2 cellular contexts compared by ENCODE assay signal in the genomic region with DNA sequence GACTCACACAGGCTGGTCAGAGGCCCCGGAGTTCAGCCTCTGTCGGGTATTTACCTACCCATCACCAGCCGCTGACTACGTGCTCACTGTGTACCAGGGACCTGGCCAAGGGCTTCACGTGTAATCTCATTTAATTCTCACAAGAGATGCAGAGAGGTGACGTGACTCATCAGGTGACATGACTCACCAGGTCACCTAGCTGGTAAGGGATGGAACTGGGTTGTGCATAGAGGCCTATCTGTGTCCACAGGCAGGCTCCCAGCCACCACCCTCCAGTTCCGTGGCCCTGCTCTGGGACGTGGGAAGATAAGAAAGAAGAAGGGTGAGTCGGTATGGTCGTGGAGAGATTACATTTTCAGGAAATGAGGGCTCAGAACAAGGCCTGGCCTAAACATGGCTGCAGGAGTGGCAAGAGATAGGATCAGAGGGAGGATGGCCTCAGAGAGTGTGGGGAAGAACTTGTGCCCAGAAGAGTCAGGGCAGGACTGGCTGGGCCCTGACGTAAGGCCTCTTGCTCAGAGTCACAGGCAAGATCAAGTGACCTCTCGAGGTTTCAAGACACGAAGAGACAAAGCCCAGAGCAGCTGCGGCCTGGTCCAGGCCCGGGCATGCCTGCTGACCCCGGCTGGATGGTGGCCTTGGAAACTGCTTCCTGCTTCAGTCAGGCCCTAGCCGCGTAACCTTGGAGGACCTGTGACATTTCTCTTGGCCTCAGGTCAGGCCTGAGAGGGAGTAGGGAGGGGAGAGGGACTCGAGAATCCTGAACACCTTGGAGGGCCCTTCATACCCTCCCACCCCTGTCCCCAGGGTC.
A peak's percentile ranks its signal among the peaks of the same experiment; 100 is the strongest.
TF ChIP-seq lines count a peak whose summit lies in the region.

No MANE protein-coding gene starts in this region.

TF ChIP-seq in K562, 482 proteins besides CTCF, POLR2A, EP300 and RAD21 (continued from another document and continues in another):
- TF ChIP-seq MYNN (IDR thresholded peaks at IDR 0.05), result peak; percentile 94
- TF ChIP-seq MYNN (CRISPR knock-in tag; IDR thresholded peaks at IDR 0.05), result no peak
- TF ChIP-seq, protein P1, sequence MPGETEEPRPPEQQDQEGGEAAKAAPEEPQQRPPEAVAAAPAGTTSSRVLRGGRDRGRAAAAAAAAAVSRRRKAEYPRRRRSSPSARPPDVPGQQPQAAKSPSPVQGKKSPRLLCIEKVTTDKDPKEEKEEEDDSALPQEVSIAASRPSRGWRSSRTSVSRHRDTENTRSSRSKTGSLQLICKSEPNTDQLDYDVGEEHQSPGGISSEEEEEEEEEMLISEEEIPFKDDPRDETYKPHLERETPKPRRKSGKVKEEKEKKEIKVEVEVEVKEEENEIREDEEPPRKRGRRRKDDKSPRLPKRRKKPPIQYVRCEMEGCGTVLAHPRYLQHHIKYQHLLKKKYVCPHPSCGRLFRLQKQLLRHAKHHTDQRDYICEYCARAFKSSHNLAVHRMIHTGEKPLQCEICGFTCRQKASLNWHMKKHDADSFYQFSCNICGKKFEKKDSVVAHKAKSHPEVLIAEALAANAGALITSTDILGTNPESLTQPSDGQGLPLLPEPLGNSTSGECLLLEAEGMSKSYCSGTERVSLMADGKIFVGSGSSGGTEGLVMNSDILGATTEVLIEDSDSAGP (CRISPR knock-in tag; IDR thresholded peaks at IDR 0.05), result no peak
- TF ChIP-seq, protein P2, sequence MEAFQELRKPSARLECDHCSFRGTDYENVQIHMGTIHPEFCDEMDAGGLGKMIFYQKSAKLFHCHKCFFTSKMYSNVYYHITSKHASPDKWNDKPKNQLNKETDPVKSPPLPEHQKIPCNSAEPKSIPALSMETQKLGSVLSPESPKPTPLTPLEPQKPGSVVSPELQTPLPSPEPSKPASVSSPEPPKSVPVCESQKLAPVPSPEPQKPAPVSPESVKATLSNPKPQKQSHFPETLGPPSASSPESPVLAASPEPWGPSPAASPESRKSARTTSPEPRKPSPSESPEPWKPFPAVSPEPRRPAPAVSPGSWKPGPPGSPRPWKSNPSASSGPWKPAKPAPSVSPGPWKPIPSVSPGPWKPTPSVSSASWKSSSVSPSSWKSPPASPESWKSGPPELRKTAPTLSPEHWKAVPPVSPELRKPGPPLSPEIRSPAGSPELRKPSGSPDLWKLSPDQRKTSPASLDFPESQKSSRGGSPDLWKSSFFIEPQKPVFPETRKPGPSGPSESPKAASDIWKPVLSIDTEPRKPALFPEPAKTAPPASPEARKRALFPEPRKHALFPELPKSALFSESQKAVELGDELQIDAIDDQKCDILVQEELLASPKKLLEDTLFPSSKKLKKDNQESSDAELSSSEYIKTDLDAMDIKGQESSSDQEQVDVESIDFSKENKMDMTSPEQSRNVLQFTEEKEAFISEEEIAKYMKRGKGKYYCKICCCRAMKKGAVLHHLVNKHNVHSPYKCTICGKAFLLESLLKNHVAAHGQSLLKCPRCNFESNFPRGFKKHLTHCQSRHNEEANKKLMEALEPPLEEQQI (IDR thresholded peaks at IDR 0.05), result no peak; the same call in 1 of the 2 replicates
- TF ChIP-seq, protein P3, sequence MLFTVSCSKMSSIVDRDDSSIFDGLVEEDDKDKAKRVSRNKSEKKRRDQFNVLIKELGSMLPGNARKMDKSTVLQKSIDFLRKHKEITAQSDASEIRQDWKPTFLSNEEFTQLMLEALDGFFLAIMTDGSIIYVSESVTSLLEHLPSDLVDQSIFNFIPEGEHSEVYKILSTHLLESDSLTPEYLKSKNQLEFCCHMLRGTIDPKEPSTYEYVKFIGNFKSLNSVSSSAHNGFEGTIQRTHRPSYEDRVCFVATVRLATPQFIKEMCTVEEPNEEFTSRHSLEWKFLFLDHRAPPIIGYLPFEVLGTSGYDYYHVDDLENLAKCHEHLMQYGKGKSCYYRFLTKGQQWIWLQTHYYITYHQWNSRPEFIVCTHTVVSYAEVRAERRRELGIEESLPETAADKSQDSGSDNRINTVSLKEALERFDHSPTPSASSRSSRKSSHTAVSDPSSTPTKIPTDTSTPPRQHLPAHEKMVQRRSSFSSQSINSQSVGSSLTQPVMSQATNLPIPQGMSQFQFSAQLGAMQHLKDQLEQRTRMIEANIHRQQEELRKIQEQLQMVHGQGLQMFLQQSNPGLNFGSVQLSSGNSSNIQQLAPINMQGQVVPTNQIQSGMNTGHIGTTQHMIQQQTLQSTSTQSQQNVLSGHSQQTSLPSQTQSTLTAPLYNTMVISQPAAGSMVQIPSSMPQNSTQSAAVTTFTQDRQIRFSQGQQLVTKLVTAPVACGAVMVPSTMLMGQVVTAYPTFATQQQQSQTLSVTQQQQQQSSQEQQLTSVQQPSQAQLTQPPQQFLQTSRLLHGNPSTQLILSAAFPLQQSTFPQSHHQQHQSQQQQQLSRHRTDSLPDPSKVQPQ (CRISPR knock-in tag; IDR thresholded peaks at IDR 0.05; ENCODE audit: borderline replicate concordance), result no peak; the same call in none of the 2 replicates

TF ChIP-seq in HepG2, 621 proteins besides CTCF, POLR2A, EP300 and RAD21 (continued from another document and continues in another):
- no peak for TF ChIP-seq GLI4 (CRISPR knock-in tag; IDR thresholded peaks at IDR 0.05; ENCODE audit: borderline replicate concordance)
- peak; percentile 54; the same call in 1 of the 2 replicates for TF ChIP-seq RBFOX2 (IDR thresholded peaks at IDR 0.05; ENCODE audit: low read depth, low read length)
- no peak for TF ChIP-seq ZNF75D (CRISPR knock-in tag; IDR thresholded peaks at IDR 0.05; ENCODE audit: borderline replicate concordance)
- peak; percentile 55 for TF ChIP-seq TEAD3 (CRISPR knock-in tag; optimal IDR thresholded peaks at IDR 0.05; ENCODE audit: borderline replicate concordance)
- TF ChIP-seq ZNF232 (CRISPR knock-in tag; IDR thresholded peaks at IDR 0.05; ENCODE audit: borderline replicate concordance), result 0 out of 2 replicates have a peak, but pooled peaks have one; percentile 32
- peak; percentile 34 for TF ChIP-seq POGZ (CRISPR knock-in tag; IDR thresholded peaks at IDR 0.05)
- TF ChIP-seq, protein P4, sequence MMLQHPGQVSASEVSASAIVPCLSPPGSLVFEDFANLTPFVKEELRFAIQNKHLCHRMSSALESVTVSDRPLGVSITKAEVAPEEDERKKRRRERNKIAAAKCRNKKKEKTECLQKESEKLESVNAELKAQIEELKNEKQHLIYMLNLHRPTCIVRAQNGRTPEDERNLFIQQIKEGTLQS (CRISPR knock-in tag; IDR thresholded peaks at IDR 0.05), result peak; percentile 82
- no peak for TF ChIP-seq SATB2 (CRISPR knock-in tag; IDR thresholded peaks at IDR 0.05)
- 0 out of 2 replicates have a peak, but pooled peaks have one; percentile 47 for TF ChIP-seq HIVEP1 (CRISPR knock-in tag; IDR thresholded peaks at IDR 0.05)
- TF ChIP-seq SAP130 (CRISPR knock-in tag; IDR thresholded peaks at IDR 0.05; ENCODE audit: low read depth), result peak; percentile 88
- peak; percentile 56; the same call in 1 of the 2 replicates for TF ChIP-seq FOXC1 (CRISPR knock-in tag; IDR thresholded peaks at IDR 0.05; ENCODE audit: borderline replicate concordance)
- TF ChIP-seq, protein P5, sequence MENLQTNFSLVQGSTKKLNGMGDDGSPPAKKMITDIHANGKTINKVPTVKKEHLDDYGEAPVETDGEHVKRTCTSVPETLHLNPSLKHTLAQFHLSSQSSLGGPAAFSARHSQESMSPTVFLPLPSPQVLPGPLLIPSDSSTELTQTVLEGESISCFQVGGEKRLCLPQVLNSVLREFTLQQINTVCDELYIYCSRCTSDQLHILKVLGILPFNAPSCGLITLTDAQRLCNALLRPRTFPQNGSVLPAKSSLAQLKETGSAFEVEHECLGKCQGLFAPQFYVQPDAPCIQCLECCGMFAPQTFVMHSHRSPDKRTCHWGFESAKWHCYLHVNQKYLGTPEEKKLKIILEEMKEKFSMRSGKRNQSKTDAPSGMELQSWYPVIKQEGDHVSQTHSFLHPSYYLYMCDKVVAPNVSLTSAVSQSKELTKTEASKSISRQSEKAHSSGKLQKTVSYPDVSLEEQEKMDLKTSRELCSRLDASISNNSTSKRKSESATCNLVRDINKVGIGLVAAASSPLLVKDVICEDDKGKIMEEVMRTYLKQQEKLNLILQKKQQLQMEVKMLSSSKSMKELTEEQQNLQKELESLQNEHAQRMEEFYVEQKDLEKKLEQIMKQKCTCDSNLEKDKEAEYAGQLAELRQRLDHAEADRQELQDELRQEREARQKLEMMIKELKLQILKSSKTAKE (CRISPR knock-in tag; IDR thresholded peaks at IDR 0.05; ENCODE audit: borderline replicate concordance), result 0 out of 2 replicates have a peak, but pooled peaks have one; percentile 45
- TF ChIP-seq, protein P6, sequence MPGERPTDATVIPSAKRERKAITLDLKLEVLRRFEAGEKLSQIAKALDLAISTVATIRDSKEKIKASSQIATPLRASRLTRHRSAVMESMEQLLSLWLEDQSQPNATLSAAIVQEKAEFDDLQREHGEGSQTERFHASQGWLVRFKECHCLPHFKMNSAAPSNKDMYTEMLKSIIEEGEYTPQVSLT (CRISPR knock-in tag; IDR thresholded peaks at IDR 0.05; ENCODE audit: borderline replicate concordance, low read depth), result peak; percentile 49; the same call in 1 of the 2 replicates
- TF ChIP-seq PRMT3 (CRISPR knock-in tag; IDR thresholded peaks at IDR 0.05; ENCODE audit: borderline replicate concordance, low read depth), result no peak
- peak; percentile 94 for TF ChIP-seq JUND (CRISPR knock-in tag; IDR thresholded peaks at IDR 0.05)
- TF ChIP-seq ZC3H4 (CRISPR knock-in tag; IDR thresholded peaks at IDR 0.05; ENCODE audit: borderline replicate concordance), result no peak
- TF ChIP-seq PHF21A (CRISPR knock-in tag; IDR thresholded peaks at IDR 0.05), result peak; percentile 65
- peak; percentile 10; the same call in 1 of the 2 replicates for TF ChIP-seq NFKBIZ (CRISPR knock-in tag; IDR thresholded peaks at IDR 0.05)
- TF ChIP-seq ZNF589 (CRISPR knock-in tag; conservative IDR thresholded peaks at IDR 0.05), result peak; percentile 58; the same call in 1 of the 2 replicates
- TF ChIP-seq HMG20B (CRISPR knock-in tag; conservative IDR thresholded peaks at IDR 0.05), result 0 out of 2 replicates have a peak, but pooled peaks have one; percentile 28
- TF ChIP-seq ZNF136 (CRISPR knock-in tag; IDR thresholded peaks at IDR 0.05; ENCODE audit: low read depth), result no peak; the same call in 1 of the 2 replicates
- no peak for TF ChIP-seq ZSCAN12 (CRISPR knock-in tag; IDR thresholded peaks at IDR 0.05)
- TF ChIP-seq, protein P7, sequence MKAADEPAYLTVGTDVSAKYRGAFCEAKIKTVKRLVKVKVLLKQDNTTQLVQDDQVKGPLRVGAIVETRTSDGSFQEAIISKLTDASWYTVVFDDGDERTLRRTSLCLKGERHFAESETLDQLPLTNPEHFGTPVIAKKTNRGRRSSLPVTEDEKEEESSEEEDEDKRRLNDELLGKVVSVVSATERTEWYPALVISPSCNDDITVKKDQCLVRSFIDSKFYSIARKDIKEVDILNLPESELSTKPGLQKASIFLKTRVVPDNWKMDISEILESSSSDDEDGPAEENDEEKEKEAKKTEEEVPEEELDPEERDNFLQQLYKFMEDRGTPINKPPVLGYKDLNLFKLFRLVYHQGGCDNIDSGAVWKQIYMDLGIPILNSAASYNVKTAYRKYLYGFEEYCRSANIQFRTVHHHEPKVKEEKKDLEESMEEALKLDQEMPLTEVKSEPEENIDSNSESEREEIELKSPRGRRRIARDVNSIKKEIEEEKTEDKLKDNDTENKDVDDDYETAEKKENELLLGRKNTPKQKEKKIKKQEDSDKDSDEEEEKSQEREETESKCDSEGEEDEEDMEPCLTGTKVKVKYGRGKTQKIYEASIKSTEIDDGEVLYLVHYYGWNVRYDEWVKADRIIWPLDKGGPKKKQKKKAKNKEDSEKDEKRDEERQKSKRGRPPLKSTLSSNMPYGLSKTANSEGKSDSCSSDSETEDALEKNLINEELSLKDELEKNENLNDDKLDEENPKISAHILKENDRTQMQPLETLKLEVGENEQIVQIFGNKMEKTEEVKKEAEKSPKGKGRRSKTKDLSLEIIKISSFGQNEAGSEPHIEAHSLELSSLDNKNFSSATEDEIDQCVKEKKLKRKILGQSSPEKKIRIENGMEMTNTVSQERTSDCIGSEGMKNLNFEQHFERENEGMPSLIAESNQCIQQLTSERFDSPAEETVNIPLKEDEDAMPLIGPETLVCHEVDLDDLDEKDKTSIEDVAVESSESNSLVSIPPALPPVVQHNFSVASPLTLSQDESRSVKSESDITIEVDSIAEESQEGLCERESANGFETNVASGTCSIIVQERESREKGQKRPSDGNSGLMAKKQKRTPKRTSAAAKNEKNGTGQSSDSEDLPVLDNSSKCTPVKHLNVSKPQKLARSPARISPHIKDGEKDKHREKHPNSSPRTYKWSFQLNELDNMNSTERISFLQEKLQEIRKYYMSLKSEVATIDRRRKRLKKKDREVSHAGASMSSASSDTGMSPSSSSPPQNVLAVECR (CRISPR knock-in tag; IDR thresholded peaks at IDR 0.05; ENCODE audit: borderline replicate concordance), result peak; percentile 14; the same call in 1 of the 2 replicates
- no peak for TF ChIP-seq RFX3 (CRISPR knock-in tag; IDR thresholded peaks at IDR 0.05)
- peak; percentile 56; the same call in 1 of the 2 replicates for TF ChIP-seq MEIS1 (CRISPR knock-in tag; IDR thresholded peaks at IDR 0.05; ENCODE audit: borderline replicate concordance)
- TF ChIP-seq RFXANK (CRISPR knock-in tag; IDR thresholded peaks at IDR 0.05), result peak; percentile 47; the same call in 1 of the 2 replicates
- 0 out of 2 replicates have a peak, but pooled peaks have one; percentile 52 for TF ChIP-seq ZNF556 (CRISPR knock-in tag; IDR thresholded peaks at IDR 0.05; ENCODE audit: borderline replicate concordance)
- no peak for TF ChIP-seq SP1 (IDR thresholded peaks at IDR 0.05)
- TF ChIP-seq SP1 (CRISPR knock-in tag; IDR thresholded peaks at IDR 0.05), result 0 out of 2 replicates have a peak, but pooled peaks have one; percentile 23
- TF ChIP-seq, protein P8, sequence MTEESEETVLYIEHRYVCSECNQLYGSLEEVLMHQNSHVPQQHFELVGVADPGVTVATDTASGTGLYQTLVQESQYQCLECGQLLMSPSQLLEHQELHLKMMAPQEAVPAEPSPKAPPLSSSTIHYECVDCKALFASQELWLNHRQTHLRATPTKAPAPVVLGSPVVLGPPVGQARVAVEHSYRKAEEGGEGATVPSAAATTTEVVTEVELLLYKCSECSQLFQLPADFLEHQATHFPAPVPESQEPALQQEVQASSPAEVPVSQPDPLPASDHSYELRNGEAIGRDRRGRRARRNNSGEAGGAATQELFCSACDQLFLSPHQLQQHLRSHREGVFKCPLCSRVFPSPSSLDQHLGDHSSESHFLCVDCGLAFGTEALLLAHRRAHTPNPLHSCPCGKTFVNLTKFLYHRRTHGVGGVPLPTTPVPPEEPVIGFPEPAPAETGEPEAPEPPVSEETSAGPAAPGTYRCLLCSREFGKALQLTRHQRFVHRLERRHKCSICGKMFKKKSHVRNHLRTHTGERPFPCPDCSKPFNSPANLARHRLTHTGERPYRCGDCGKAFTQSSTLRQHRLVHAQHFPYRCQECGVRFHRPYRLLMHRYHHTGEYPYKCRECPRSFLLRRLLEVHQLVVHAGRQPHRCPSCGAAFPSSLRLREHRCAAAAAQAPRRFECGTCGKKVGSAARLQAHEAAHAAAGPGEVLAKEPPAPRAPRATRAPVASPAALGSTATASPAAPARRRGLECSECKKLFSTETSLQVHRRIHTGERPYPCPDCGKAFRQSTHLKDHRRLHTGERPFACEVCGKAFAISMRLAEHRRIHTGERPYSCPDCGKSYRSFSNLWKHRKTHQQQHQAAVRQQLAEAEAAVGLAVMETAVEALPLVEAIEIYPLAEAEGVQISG (CRISPR knock-in tag; IDR thresholded peaks at IDR 0.05), result peak; percentile 0; the same call in 1 of the 2 replicates
- TF ChIP-seq CREB1 (IDR thresholded peaks at IDR 0.05), result peak; percentile 94
- TF ChIP-seq CREB1 (CRISPR knock-in tag; IDR thresholded peaks at IDR 0.05), result peak; percentile 95
- TF ChIP-seq GZF1 (CRISPR knock-in tag; IDR thresholded peaks at IDR 0.05), result peak; percentile 25; the same call in 1 of the 2 replicates
- TF ChIP-seq BRD4 (CRISPR knock-in tag; IDR thresholded peaks at IDR 0.05), result peak; percentile 80; the same call in 1 of the 2 replicates
- peak; percentile 69; the same call in 1 of the 2 replicates for TF ChIP-seq HDAC1 (CRISPR knock-in tag; IDR thresholded peaks at IDR 0.05)
- peak; percentile 68; the same call in 1 of the 2 replicates for TF ChIP-seq ZNF660 (CRISPR knock-in tag; IDR thresholded peaks at IDR 0.05; ENCODE audit: borderline replicate concordance, low read depth)
- TF ChIP-seq ZBTB3 (CRISPR knock-in tag; IDR thresholded peaks at IDR 0.05; ENCODE audit: borderline replicate concordance, low read depth), result 0 out of 2 replicates have a peak, but pooled peaks have one; percentile 62
